Comparison of ENCODE assay signal across 1 cellular context in the genomic region with DNA sequence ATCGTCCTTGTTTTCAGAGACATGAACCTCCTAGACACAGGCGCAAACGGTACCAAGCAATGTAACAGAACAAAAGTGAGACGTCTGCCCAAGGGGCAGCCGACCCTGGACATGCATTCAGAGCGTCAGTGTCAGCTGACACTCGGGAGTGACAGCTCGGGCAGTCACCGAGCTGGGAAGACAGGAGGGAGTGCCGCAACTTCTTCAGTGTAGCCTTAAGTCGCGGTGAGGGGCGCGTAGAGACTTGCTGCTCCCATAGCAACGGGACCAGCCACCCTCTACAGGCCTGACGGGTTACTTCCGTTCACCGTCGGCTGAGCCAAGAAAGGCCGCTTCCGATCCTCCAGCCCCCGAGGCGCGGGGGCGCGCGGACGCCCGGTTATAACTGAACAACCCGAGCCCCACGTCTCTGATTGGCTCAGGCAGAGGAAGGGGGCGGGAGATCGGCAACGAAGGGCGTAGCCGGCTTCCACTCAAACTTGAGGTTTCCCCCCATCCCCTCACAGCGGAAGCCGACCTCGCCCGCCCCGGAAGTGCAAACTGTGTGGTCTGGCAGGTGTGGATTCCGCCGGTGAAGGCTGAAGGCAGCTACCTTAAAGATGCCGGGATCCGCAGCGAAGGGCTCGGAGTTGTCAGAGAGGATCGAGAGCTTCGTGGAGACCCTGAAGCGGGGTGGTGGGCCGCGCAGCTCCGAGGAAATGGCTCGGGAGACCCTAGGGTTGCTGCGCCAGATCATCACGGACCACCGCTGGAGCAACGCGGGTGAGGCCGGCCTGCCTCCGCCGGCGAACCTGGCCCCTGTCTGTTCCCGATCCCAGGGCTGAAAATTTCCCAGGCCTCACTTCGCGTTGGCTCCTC.
A peak's percentile ranks its signal among the peaks of the same experiment; 100 is the strongest.
TF ChIP-seq lines count a peak whose summit lies in the region.

Gene EIF2B2, plus strand, starts transcription at position 530 of the 858 bp plus-strand sequence. Its CDS starts 70 bp downstream, at position 600.

TF ChIP-seq in HEK293, 187 proteins besides CTCF, POLR2A, EP300 and RAD21 (continued from another document):
- TF ChIP-seq, protein P1, sequence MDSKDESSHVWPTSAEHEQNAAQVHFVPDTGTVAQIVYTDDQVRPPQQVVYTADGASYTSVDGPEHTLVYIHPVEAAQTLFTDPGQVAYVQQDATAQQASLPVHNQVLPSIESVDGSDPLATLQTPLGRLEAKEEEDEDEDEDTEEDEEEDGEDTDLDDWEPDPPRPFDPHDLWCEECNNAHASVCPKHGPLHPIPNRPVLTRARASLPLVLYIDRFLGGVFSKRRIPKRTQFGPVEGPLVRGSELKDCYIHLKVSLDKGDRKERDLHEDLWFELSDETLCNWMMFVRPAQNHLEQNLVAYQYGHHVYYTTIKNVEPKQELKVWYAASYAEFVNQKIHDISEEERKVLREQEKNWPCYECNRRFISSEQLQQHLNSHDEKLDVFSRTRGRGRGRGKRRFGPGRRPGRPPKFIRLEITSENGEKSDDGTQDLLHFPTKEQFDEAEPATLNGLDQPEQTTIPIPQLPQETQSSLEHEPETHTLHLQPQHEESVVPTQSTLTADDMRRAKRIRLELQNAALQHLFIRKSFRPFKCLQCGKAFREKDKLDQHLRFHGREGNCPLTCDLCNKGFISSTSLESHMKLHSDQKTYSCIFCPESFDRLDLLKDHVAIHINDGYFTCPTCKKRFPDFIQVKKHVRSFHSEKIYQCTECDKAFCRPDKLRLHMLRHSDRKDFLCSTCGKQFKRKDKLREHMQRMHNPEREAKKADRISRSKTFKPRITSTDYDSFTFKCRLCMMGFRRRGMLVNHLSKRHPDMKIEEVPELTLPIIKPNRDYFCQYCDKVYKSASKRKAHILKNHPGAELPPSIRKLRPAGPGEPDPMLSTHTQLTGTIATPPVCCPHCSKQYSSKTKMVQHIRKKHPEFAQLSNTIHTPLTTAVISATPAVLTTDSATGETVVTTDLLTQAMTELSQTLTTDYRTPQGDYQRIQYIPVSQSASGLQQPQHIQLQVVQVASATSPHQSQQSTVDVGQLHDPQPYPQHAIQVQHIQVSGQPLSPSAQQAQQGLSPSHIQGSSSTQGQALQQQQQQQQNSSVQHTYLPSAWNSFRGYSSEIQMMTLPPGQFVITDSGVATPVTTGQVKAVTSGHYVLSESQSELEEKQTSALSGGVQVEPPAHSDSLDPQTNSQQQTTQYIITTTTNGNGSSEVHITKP (tag by site-specific recombination; IDR thresholded peaks at IDR 0.05): peak; percentile 75
- TF ChIP-seq SP2 (tag by site-specific recombination; IDR thresholded peaks at IDR 0.05): peak; percentile 95
- TF ChIP-seq ZFHX2 (tag by site-specific recombination; conservative IDR thresholded peaks at IDR 0.05): peak; percentile 60
- no peak for TF ChIP-seq ZNF23 (tag by site-specific recombination; IDR thresholded peaks at IDR 0.05; ENCODE audit: borderline replicate concordance)
- peak; percentile 87 for TF ChIP-seq ZNF341 (tag by site-specific recombination; IDR thresholded peaks at IDR 0.05; ENCODE audit: low read depth)
